8 cellular contexts compared by ENCODE assay signal in genomic region chr10:73743905-73744689, GRCh38. TPM values are rescaled to one million over a fixed set of nuclear protein-coding genes. Genes with fewer than 3 reads are reported as not detected.
DNase-seq lines count a peak whose midpoint lies in the region; ATAC-seq lines count a peak whose summit lies in the region.

Gene SEC24C, plus strand, starts transcription at chr10:73744372. Its CDS starts 2,461 bp downstream, at chr10:73746833.

- peak; percentile 89 to 91 for ATAC-seq in naive B cell (ENCODE audit: low read depth in 2 of 2)
- ATAC-seq in stimulated activated memory B cell treated with anti-CD40 and anti-IgM and Interleukin-4, amounts not matched to agents 10 μg/mL and 1 μg/mL and 100 μg/mL, for 72 hours, result peak; percentile 97

- peak; percentile 80 for DNase-seq in DMS79 treated with DMSO at 0.1 percent for 48 hours (lab: John Stamatoyannopoulos, UW)
- peak; percentile 98 for DNase-seq in GM23248
- DNase-seq in LHCN-M2 (ENCODE audit: low read depth), result peak; percentile 94
- peak; percentile 94 for DNase-seq in RPMI8226
- peak; percentile 89 for DNase-seq in activated T-helper 1 cell treated with anti-CD3 and anti-CD28 coated beads, Interleukin-2, amount 50 U/mL, for 16 hours (ENCODE audit: low read depth in 1 of 2, low spot score in 1 of 2)
- peak; percentile 95 for DNase-seq in fibroblast of gingiva (ENCODE audit: low read depth)
- DNase-seq in naive B cell, result peak; percentile 93

- H2AFZ ChIP-seq in GM23248, result peak within 1 kb of the TSS; percentile 92

- H3K36me3 Mint-ChIP-seq in naive B cell, result peaks cover 0 to 7% of the 10 kb centered on the region in 2 donors
- peaks cover 3% of the 10 kb centered on the region for H3K36me3 Mint-ChIP-seq in stimulated activated memory B cell treated with anti-CD40 and anti-IgM and Interleukin-4, amounts not matched to agents 10 μg/mL and 1 μg/mL and 100 μg/mL, for 72 hours

- H3K4me1 ChIP-seq in GM23248 (ENCODE audit: insufficient read depth), result peaks cover 22% of the 10 kb centered on the region

- in situ Hi-C loops in GM23248 (cut with MboI), result no loop called here

- peaks cover 10% of the 10 kb centered on the region for H3K36me3 ChIP-seq in GM23248 (ENCODE audit: low read depth)

- H3K27me3 Mint-ChIP-seq in naive B cell, result no peaks in the 10 kb centered on the region
- H3K27me3 Mint-ChIP-seq in stimulated activated memory B cell treated with anti-CD40 and anti-IgM and Interleukin-4, amounts not matched to agents 10 μg/mL and 1 μg/mL and 100 μg/mL, for 72 hours, result no peaks in the 10 kb centered on the region

- H3K4me1 Mint-ChIP-seq in naive B cell, result peaks cover 26 to 43% (median 35%) of the 10 kb centered on the region in 3 donors
- H3K4me1 Mint-ChIP-seq in stimulated activated memory B cell treated with anti-CD40 and anti-IgM and Interleukin-4, amounts not matched to agents 10 μg/mL and 1 μg/mL and 100 μg/mL, for 72 hours, result peaks cover 32% of the 10 kb centered on the region

- peak within 1 kb of the TSS; percentile 99 to 100 (median 100) for H3K4me3 Mint-ChIP-seq in naive B cell
- H3K4me3 Mint-ChIP-seq in stimulated activated memory B cell treated with anti-CD40 and anti-IgM and Interleukin-4, amounts not matched to agents 10 μg/mL and 1 μg/mL and 100 μg/mL, for 72 hours, result peak within 1 kb of the TSS; percentile 98

- peaks cover 7% of the 10 kb centered on the region; the same call in 1 of the 2 replicates for H3F3A ChIP-seq in GM23248 (ENCODE audit: insufficient read depth)

- H3K79me2 ChIP-seq in GM23248 (ENCODE audit: insufficient read depth), result peaks cover 80% of the 10 kb centered on the region

- no peaks in the 10 kb centered on the region for H3K9me3 Mint-ChIP-seq in naive B cell
- no peaks in the 10 kb centered on the region for H3K9me3 Mint-ChIP-seq in stimulated activated memory B cell treated with anti-CD40 and anti-IgM and Interleukin-4, amounts not matched to agents 10 μg/mL and 1 μg/mL and 100 μg/mL, for 72 hours

- H3K9ac ChIP-seq in GM23248, result peak within 1 kb of the TSS; percentile 94

- 1% methylated on average over 37 of the region's 37 CpGs for WGBS in GM23248 (ENCODE audit: low coverage in 1 of 2, low lambda C conversion rate in 2 of 2, missing lambda C conversion rate in 2 of 2), 2 experiments

- peak within 1 kb of the TSS; percentile 91 for H3K4me3 ChIP-seq in GM23248

- no peaks in the 10 kb centered on the region for H4K20me1 ChIP-seq in GM23248 (ENCODE audit: insufficient read depth)

- peak within 1 kb of the TSS; percentile 100 for H3K27ac Mint-ChIP-seq in naive B cell
- peak within 1 kb of the TSS; percentile 98 for H3K27ac Mint-ChIP-seq in stimulated activated memory B cell treated with anti-CD40 and anti-IgM and Interleukin-4, amounts not matched to agents 10 μg/mL and 1 μg/mL and 100 μg/mL, for 72 hours

- no peaks in the 10 kb centered on the region for H3K27me3 ChIP-seq in GM23248 (replicated peaks; ENCODE audit: insufficient read depth)

- H3K9me2 ChIP-seq in GM23248 (ENCODE audit: insufficient read depth), result no peaks in the 10 kb centered on the region

- peak within 1 kb of the TSS; percentile 95 for H3K27ac ChIP-seq in GM23248

- H3K9me3 ChIP-seq in GM23248 (ENCODE audit: low read depth), result no peaks in the 10 kb centered on the region

- peak within 1 kb of the TSS; percentile 97 for H3K4me2 ChIP-seq in GM23248 (ENCODE audit: unreplicated experiment)

RNA-seq across cellular contexts. Expression of gene SEC24C, which starts in this region (rescaled TPM):
- 75.6 and 87.1 TPM in 2 replicates for total RNA-seq in GM23248 (2014; rRNA removed; shearing (Covaris generic))
- 30.6 and 31.4 TPM in 2 replicates for polyA plus RNA-seq in GM23248 (2016; fragmentation: Nextera tagmentation; extraction: Ambion mirVana)
- total RNA-seq in LHCN-M2 (2014; rRNA removed), result 66.2 and 77.2 TPM in 2 replicates
- polyA plus RNA-seq in LHCN-M2 (2012), result 60.4 TPM
- 10 to 100 TPM; 20.3 to 39.4 (median 28.2) TPM for polyA plus RNA-seq in naive B cell (ENCODE audit: low read depth in 6 of 6)

Comparison
In these comparisons a context has a peak if more than half of its experiments do, and no peak if none do; other contexts are left out.
1. Peak in every context shown above with its lines: DNase-seq, ATAC-seq, H3K4me3 ChIP-seq and H3K27ac ChIP-seq.